Comparison of ENCODE assay signal across 21 cellular contexts in the genomic region with DNA sequence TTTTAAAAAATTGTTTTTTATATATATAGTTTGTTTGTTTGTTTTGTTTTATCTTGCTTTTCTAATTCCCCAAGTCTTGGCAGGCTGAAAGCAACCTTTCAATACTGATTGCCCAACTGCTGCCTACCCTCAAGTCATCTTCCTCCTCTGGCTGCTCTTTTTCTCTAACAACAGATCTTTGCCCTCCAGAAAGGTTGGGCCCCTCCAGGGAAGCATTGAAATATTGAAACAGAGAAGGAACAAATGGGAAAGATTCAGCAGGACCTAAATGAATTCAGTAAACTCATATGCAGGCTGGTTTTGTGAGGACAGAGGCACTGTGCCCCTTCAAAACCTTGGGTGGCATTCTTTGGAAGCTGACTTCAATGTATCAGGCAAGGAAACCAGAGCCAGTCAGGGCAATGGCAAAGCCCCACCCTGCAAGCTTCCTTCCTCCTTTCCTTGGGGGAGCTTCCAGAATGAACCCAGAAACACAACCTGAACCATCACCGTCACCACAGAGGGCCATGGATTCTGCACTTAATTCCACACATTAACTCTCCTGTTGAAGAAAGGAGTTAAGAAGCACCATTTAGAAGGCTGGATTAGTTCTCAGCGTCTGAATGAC. TPM values are rescaled to one million over a fixed set of nuclear protein-coding genes. Genes with fewer than 3 reads are reported as not detected.
DNase-seq lines count a peak whose midpoint lies in the region; ATAC-seq lines count a peak whose summit lies in the region.
"Had no signal": no experiment of that assay in that cellular context is flagged by ENCODE, and none has a peak within 500 bp of the region (broad histone marks: within the 10 kb centered on the region; RNA-seq: fewer than 3 reads in every experiment).

No MANE protein-coding gene starts in this region.

- 60% methylated on average over 2 of the region's 2 CpGs for WGBS in right cardiac atrium

- DNase-seq in CD1c-positive myeloid dendritic cell (ENCODE audit: extremely low spot score) = peak; percentile 59
- DNase-seq in OCI-M1 (lab: John Stamatoyannopoulos, UW) = peak; percentile 16
- DNase-seq in right cardiac atrium = peak in 1 of 3 donors; percentile 46
- no peak for DNase-seq in sciatic nerve (ENCODE audit: low spot score)
- DNase-seq in NCI-H2081 treated with DMSO at 0.1 percent for 48 hours (lab: John Stamatoyannopoulos, UW) = no peak
- no peak for DNase-seq in LoVo (ENCODE audit: low spot score)
- no peak for DNase-seq in NCI-H82 (lab: John Stamatoyannopoulos, UW)
- DNase-seq: activated CD4-positive, alpha-beta memory T cell treated with anti-CD3 and anti-CD28 coated beads, Interleukin-2, amount 10 ng/mL, durations not matched to agents 7 days and 5 days; activated naive CD8-positive, alpha-beta T cell treated with anti-CD3 and anti-CD28 coated beads, Interleukin-2, amount 50 U/mL, for 24 hours; GDM1; H7; NCI-H1417 treated with DMSO at 0.1 percent for 48 hours; occipital lobe; PC-9; small intestine; stimulated activated naive B cell treated with anti-CD40 and anti-IgM and Interleukin-4, amounts not matched to agents 10 μg/mL and 1 μg/mL and 100 μg/mL, for 72 hours; SW 1271 had no signal

- no peaks in the 10 kb centered on the region for H3K27me3 ChIP-seq in right cardiac atrium (ENCODE audit: control insufficient read depth, insufficient read depth)

- peak; percentile 56 to 66 for ATAC-seq in right cardiac atrium
- peak; percentile 47 for ATAC-seq in sciatic nerve
- no peak for ATAC-seq in HG02981 (IDR thresholded peaks at IDR 0.05; ENCODE audit: unreplicated experiment)
- ATAC-seq: activated naive CD8-positive, alpha-beta T cell treated with anti-CD3 and anti-CD28 coated beads, Interleukin-2, amount 50 U/mL, for 24 hours; stimulated activated naive B cell treated with anti-CD40 and anti-IgM and Interleukin-4, amounts not matched to agents 10 μg/mL and 1 μg/mL and 100 μg/mL, for 72 hours had no signal

- H3K4me3 ChIP-seq in right cardiac atrium (ENCODE audit: low read length) = no peak overlapping the region
- H3K4me3 ChIP-seq: PC-9 had no signal

- H3K27ac ChIP-seq in right cardiac atrium (ENCODE audit: low read length) = no peak overlapping the region
- H3K27ac ChIP-seq: PC-9, VCaP had no signal

- intact Hi-C loops in right cardiac atrium (cut with DNase I) = no loop called here
- intact Hi-C loops in sciatic nerve (cut with DNase I) = no loop called here

- H3K9me3 ChIP-seq in right cardiac atrium (ENCODE audit: control insufficient read depth, low read length) = no peaks in the 10 kb centered on the region

- H3K4me1 ChIP-seq in right cardiac atrium (ENCODE audit: control insufficient read depth, insufficient read depth, low read length) = no peaks in the 10 kb centered on the region

RNA-seq across cellular contexts. Expression of gene MS4A6A, which starts 0.8 kb away (rescaled TPM):
- total RNA-seq in right cardiac atrium = 10 to 100 TPM; 63.0 to 99.0 (median 82.8) TPM
- polyA plus RNA-seq in right cardiac atrium = 16.5 TPM
- 87.6 TPM for total RNA-seq in sciatic nerve
- total RNA-seq: activated CD4-positive, alpha-beta memory T cell treated with anti-CD3 and anti-CD28 coated beads, Interleukin-2, amount 10 ng/mL, durations not matched to agents 7 days and 5 days; activated T-helper 1 cell treated with anti-CD3 and anti-CD28 coated beads, Interleukin-12 subunit alpha, Interleukin-12 subunit beta, Interleukin-2, Interleukin-4 antibody, amounts not matched to agents 30 ng/mL and 10 ng/mL and 1 ng/mL, durations not matched to agents 14 hours and 24 hours and 36 hours; H7; PC-9 had no signal

RNA-seq across cellular contexts. Expression of gene MS4A4E, which starts 59.2 kb away (rescaled TPM):
- total RNA-seq in right cardiac atrium = 1 to 10 TPM in 3 of 4 donors, under 1 TPM in 1; 0.85 to 2.5 (median 1.3) TPM
- 0.27 TPM for polyA plus RNA-seq in right cardiac atrium
- total RNA-seq in sciatic nerve = 7.1 TPM
- total RNA-seq: activated CD4-positive, alpha-beta memory T cell treated with anti-CD3 and anti-CD28 coated beads, Interleukin-2, amount 10 ng/mL, durations not matched to agents 7 days and 5 days; activated T-helper 1 cell treated with anti-CD3 and anti-CD28 coated beads, Interleukin-12 subunit alpha, Interleukin-12 subunit beta, Interleukin-2, Interleukin-4 antibody, amounts not matched to agents 30 ng/mL and 10 ng/mL and 1 ng/mL, durations not matched to agents 14 hours and 24 hours and 36 hours; frontal cortex; H7; occipital lobe; PC-9 had no signal

Comparison
In these comparisons a context has a peak if more than half of its experiments do, and no peak if none do; other contexts are left out.
1. DNase-seq: peak in CD1c-positive myeloid dendritic cell (single experiment) and OCI-M1 (single experiment); none in sciatic nerve (single experiment), NCI-H2081 treated with DMSO at 0.1 percent for 48 hours (single experiment), LoVo (single experiment) and NCI-H82 (single experiment).